ENCODE assay signal across 8 cellular contexts in genomic region chr4:742742-743311, GRCh38. TPM values are rescaled to one million over a fixed set of nuclear protein-coding genes. Genes with fewer than 3 reads are reported as not detected.
DNase-seq lines count a peak whose midpoint lies in the region; ATAC-seq, FAIRE-seq and TF ChIP-seq lines count a peak whose summit lies in the region.

No MANE protein-coding gene starts in this region.

- H3K4me2 ChIP-seq in Loucy (ENCODE audit: low read depth, low read length, poor library complexity, severe bottlenecking) (no peak overlapping the region), mammary epithelial cell (ENCODE audit: insufficient read depth, low read depth, low read length) (no peak overlapping the region)

- TF ChIP-seq CTCF in Loucy (conservative IDR thresholded peaks at IDR 0.05; ENCODE audit: low read length) (peak; percentile 92), activated B cell treated with CpG ODN at 0.5 μM for 24 hours (IDR thresholded peaks at IDR 0.05) (peak; percentile 96), mammary epithelial cell (conservative IDR thresholded peaks at IDR 0.05 in 1 of 2, IDR thresholded peaks at IDR 0.05 in 1 of 2; ENCODE audit: extremely low read depth in 1 of 2, insufficient read depth in 1 of 2, low read depth in 1 of 2, low read length in 2 of 2) (peak; percentile 71 to 88), liver (IDR thresholded peaks at IDR 0.05; ENCODE audit: low read depth, low read length, missing input control) (peak; percentile 87)

- intact Hi-C loops in activated B cell treated with CpG ODN at 0.5 μM for 24 hours (cut with micrococcal nuclease) = loop anchor here (2.0 to 5.0 kb wide), 4 partner anchors 36 to 389 kb away; partner anchors contain the start of genes IDUA and PCGF3
- intact Hi-C loops in mammary epithelial cell (cut with micrococcal nuclease) = loop anchor here (2.0 kb wide), 1 partner anchor 244 kb away; the partner anchor contains the start of gene IDUA

- H3K27me3 ChIP-seq in Loucy (ENCODE audit: insufficient read depth, low read length, poor library complexity, severe bottlenecking) = no peaks in the 10 kb centered on the region
- H3K27me3 ChIP-seq in mammary epithelial cell (ENCODE audit: insufficient read depth, low read length) = no peaks in the 10 kb centered on the region
- H3K27me3 ChIP-seq in liver (ENCODE audit: control insufficient read depth in 4 of 4, insufficient read depth in 4 of 4, low read length in 3 of 4) = no peaks in the 10 kb centered on the region

- no TSS peak for BruUV-seq in mammary epithelial cell (replicated peaks; lab: Mats Ljungman, UMichigan)

- in situ Hi-C loops in mammary epithelial cell (cut with MboI; ENCODE audit: low sequenced_read_pairs in 2 of 2) = no loop called here

- H3K36me3 Mint-ChIP-seq in activated B cell treated with CpG ODN at 0.5 μM for 24 hours (ENCODE audit: low read depth) = peaks cover 37% of the 10 kb centered on the region

- POLR2A ChIA-PET in activated B cell treated with CpG ODN at 0.5 μM for 24 hours (lab: Charles Lee) = interaction anchor here (1.0 to 1.4 kb wide), 3 partner anchors 39 to 268 kb away, joined by 3 to 17 read pairs (median 5); partner anchors contain the start of gene IDUA

- H3K4me1 Mint-ChIP-seq in activated B cell treated with CpG ODN at 0.5 μM for 24 hours = peaks cover 1% of the 10 kb centered on the region

- no peaks in the 10 kb centered on the region for H3K9me2 ChIP-seq in Loucy (replicated peaks; ENCODE audit: low read depth, low read length)

- dilution Hi-C loops in mammary epithelial cell (cut with HindIII; ENCODE audit: low sequenced_read_pairs) = loop anchor here (5.0 kb wide), 1 partner anchor 104 kb away; no protein-coding TSS in a partner anchor

- ATAC-seq in activated B cell treated with CpG ODN at 0.5 μM for 24 hours (ENCODE audit: low read depth) (peak; percentile 87), HG02981 (IDR thresholded peaks at IDR 0.05; ENCODE audit: unreplicated experiment) (no peak)

- H3K9me3 ChIP-seq in Loucy (ENCODE audit: insufficient read depth, low read depth, low read length) (no peaks in the 10 kb centered on the region), mammary epithelial cell (replicated peaks; ENCODE audit: insufficient read depth, low read length) (no peaks in the 10 kb centered on the region), liver (ENCODE audit: control insufficient read depth in 4 of 4, low read length in 3 of 4) (no peaks in the 10 kb centered on the region)

- H3K4me1 ChIP-seq in Loucy (ENCODE audit: insufficient read depth, low read length, poor library complexity, severe bottlenecking) (no peaks in the 10 kb centered on the region), mammary epithelial cell (ENCODE audit: insufficient read depth, low read length) (no peaks in the 10 kb centered on the region), liver (ENCODE audit: control insufficient read depth in 4 of 4, insufficient read depth in 4 of 4, low read length in 3 of 4) (no peaks in the 10 kb centered on the region)

- H3K27me3 Mint-ChIP-seq in activated B cell treated with CpG ODN at 0.5 μM for 24 hours = no peaks in the 10 kb centered on the region

- H3K9ac ChIP-seq in Loucy (ENCODE audit: low read depth, low read length, poor library complexity, severe bottlenecking) = no peak overlapping the region
- H3K9ac ChIP-seq in mammary epithelial cell (ENCODE audit: insufficient read depth, low read length) = no peak overlapping the region
- H3K9ac ChIP-seq in liver (ENCODE audit: low read depth in 1 of 2, low read length in 2 of 2) = no peak overlapping the region

- H4K20me1 ChIP-seq in Loucy (ENCODE audit: insufficient read depth, low read length, poor library complexity, severe bottlenecking) (peaks cover 3% of the 10 kb centered on the region), mammary epithelial cell (ENCODE audit: insufficient read depth, low read length) (no peaks in the 10 kb centered on the region)

- H3K4me3 ChIP-seq in Loucy (ENCODE audit: low read length, poor library complexity, severe bottlenecking) (no peak overlapping the region), mammary epithelial cell (replicated peaks in 1 of 3; ENCODE audit: insufficient read depth in 1 of 3, low read depth in 2 of 3, low read length in 3 of 3) (no peak overlapping the region), liver (ENCODE audit: low read depth in 1 of 3, low read length in 3 of 3) (no peak overlapping the region)

- H3F3A ChIP-seq in Loucy (ENCODE audit: low read depth) = 0 out of 2 replicates have a peak, but pooled peaks cover 9% of the 10 kb centered on the region

- H2AFZ ChIP-seq in Loucy (ENCODE audit: low read length) = no peak overlapping the region
- no peak overlapping the region for H2AFZ ChIP-seq in mammary epithelial cell (ENCODE audit: low read depth, low read length)

- H3K36me3 ChIP-seq in Loucy (ENCODE audit: insufficient read depth, low read length) (peaks cover 23% of the 10 kb centered on the region; the same call in 1 of the 2 replicates), mammary epithelial cell (ENCODE audit: insufficient read depth, low read length) (peaks cover 8% of the 10 kb centered on the region), liver (ENCODE audit: control insufficient read depth in 4 of 4, insufficient read depth in 3 of 4, low read depth in 1 of 4, low read length in 3 of 4) (peaks cover 11 to 24% (median 14%) of the 10 kb centered on the region in 4 donors)

- H3K79me2 ChIP-seq in Loucy (ENCODE audit: insufficient read depth, low read length) = no peaks in the 10 kb centered on the region
- no peaks in the 10 kb centered on the region for H3K79me2 ChIP-seq in mammary epithelial cell (ENCODE audit: insufficient read depth, low read length)

- peak; percentile 97 for DNase-seq in 8988T
- peak; percentile 75 for DNase-seq in GM18507 (ENCODE audit: extremely low spot score, insufficient read length, low read depth)
- DNase-seq in activated B cell treated with CpG ODN at 0.5 μM for 24 hours = peak; percentile 73
- DNase-seq in mammary epithelial cell = peak; percentile 40
- DNase-seq in stimulated activated CD8-positive, alpha-beta memory T cell treated with anti-CD3 and anti-CD28 coated beads, Interleukin-12 subunit alpha, Interleukin-12 subunit beta, amount 100 ng/mL, for 4 hours (ENCODE audit: low read depth) = peak; percentile 52

- CTCF ChIA-PET in activated B cell treated with CpG ODN at 0.5 μM for 24 hours (lab: Charles Lee) = interaction anchor here (0.7 to 3.7 kb wide), 12 partner anchors 8 to 388 kb away, joined by 3 to 43 read pairs (median 3); partner anchors contain the start of genes GAK, IDUA and TMEM175
- CTCF ChIA-PET in mammary epithelial cell (lab: Charles Lee; ENCODE audit: low non-redundant PET) = interaction anchor here (1.4 kb wide), 1 partner anchor 244 kb away, joined by 5 read pairs; the partner anchor contains the start of gene IDUA

- FAIRE-seq in GM18507 (lab: Jason Lieb, UNC) = peak; percentile 56

- no peak overlapping the region for H3K27ac Mint-ChIP-seq in activated B cell treated with CpG ODN at 0.5 μM for 24 hours

- no peaks in the 10 kb centered on the region for H3K9me3 Mint-ChIP-seq in activated B cell treated with CpG ODN at 0.5 μM for 24 hours

- H3K4me3 Mint-ChIP-seq in activated B cell treated with CpG ODN at 0.5 μM for 24 hours = no peak overlapping the region

- peak; percentile 81 to 91 for TF ChIP-seq RAD21 in liver (IDR thresholded peaks at IDR 0.05)

- WGBS in mammary epithelial cell (ENCODE audit: low coverage, missing lambda C conversion rate) = 77% methylated on average over 8 of the region's 26 CpGs
- WGBS in liver = 71% methylated on average over 26 of the region's 26 CpGs

- no peak overlapping the region for H3K27ac ChIP-seq in mammary epithelial cell (ENCODE audit: insufficient read depth, low read depth, low read length)
- no peak overlapping the region for H3K27ac ChIP-seq in liver (ENCODE audit: low read depth in 1 of 2, low read length in 2 of 2)

TF ChIP-seq in liver, 16 proteins besides CTCF, POLR2A, EP300 and RAD21 (continues in another document):
- TF ChIP-seq ZBTB33 (IDR thresholded peaks at IDR 0.05) (no peak), GABPA (IDR thresholded peaks at IDR 0.05 in 1 of 2, conservative IDR thresholded peaks at IDR 0.05 in 1 of 2) (no peak), FOXA2 (IDR thresholded peaks at IDR 0.05) (no peak), ATF3 (IDR thresholded peaks at IDR 0.05) (no peak), HNF4G (IDR thresholded peaks at IDR 0.05) (no peak), JUND (IDR thresholded peaks at IDR 0.05) (no peak), NR2F2 (IDR thresholded peaks at IDR 0.05) (no peak), RXRA (IDR thresholded peaks at IDR 0.05) (no peak), HNF4A (conservative IDR thresholded peaks at IDR 0.05) (no peak), MAX (IDR thresholded peaks at IDR 0.05) (no peak)

RNA-seq across cellular contexts. Expression of gene PCGF3, which starts 37.2 kb away (rescaled TPM):
- total RNA-seq in activated B cell treated with CpG ODN at 0.5 μM for 24 hours = 51.3 and 59.2 TPM in 2 replicates
- total RNA-seq in mammary epithelial cell = 10 to 100 TPM; 35.0 to 38.2 TPM
- polyA plus RNA-seq in mammary epithelial cell = 34.2 TPM
- polyA minus RNA-seq in mammary epithelial cell = 77.3 TPM
- 10 to 100 TPM; 17.2 to 23.3 TPM for total RNA-seq in liver
- polyA plus RNA-seq in liver = 10 to 100 TPM; 11.0 to 11.4 TPM

RNA-seq across cellular contexts. Expression of gene SLC49A3, which starts 53.9 kb away (rescaled TPM):
- total RNA-seq in activated B cell treated with CpG ODN at 0.5 μM for 24 hours (2.3 TPM in 2 replicates), mammary epithelial cell (under 1 TPM in 1 of 2 donors, not detected in 1; 0.83 TPM), liver (1 to 10 TPM; 1.6 to 2.5 TPM)
- polyA plus RNA-seq in mammary epithelial cell (not detected), liver (1 to 10 TPM in 1 of 2 donors, under 1 TPM in 1; 0.40 to 3.6 TPM)
- polyA minus RNA-seq in mammary epithelial cell = not detected

Comparison
In these comparisons a context has a peak if more than half of its experiments do, and no peak if none do; other contexts are left out.
1. DNase-seq: peak in every context shown above with its lines; median percentile 97 in 8988T; 75 in GM18507; 73 in activated B cell treated with CpG ODN at 0.5 μM for 24 hours; 52 in stimulated activated CD8-positive, alpha-beta memory T cell treated with anti-CD3 and anti-CD28 coated beads, Interleukin-12 subunit alpha, Interleukin-12 subunit beta, amount 100 ng/mL, for 4 hours; 40 in mammary epithelial cell.